9 cellular contexts compared by ENCODE assay signal in the genomic region with DNA sequence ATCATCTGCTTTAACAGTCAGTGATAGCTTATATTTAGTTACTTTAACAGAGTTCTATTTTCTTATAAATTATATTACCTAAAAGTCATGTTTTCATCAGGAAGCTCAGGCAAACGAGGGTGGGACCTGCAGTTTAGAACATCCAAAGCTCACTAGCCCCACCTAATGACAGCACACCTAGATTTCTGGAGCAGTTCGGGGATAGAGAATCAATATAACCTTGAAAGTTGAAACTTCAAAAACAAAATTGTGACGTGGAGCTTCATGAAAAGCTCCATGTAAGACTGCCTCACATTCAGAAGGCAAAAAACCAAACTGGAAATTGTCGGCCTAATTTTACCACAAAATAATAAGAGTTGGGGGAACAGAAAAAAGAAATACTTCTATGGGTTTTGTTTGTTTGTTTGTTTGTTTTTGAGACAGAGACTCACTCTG.
DNase-seq lines count a peak whose midpoint lies in the region; ATAC-seq and TF ChIP-seq lines count a peak whose summit lies in the region.
"Had no signal": no experiment of that assay in that cellular context is flagged by ENCODE, and none has a peak within 500 bp of the region (broad histone marks: within the 10 kb centered on the region; RNA-seq: fewer than 3 reads in every experiment).

No MANE protein-coding gene starts in this region.

- no peaks in the 10 kb centered on the region for H3K36me3 Mint-ChIP-seq in activated CD4-positive, alpha-beta T cell treated with anti-CD3 and anti-CD28 coated beads, Interleukin-2, amount 10 ng/mL, durations not matched to agents 7 days and 5 days (ENCODE audit: low read depth)

- no peaks in the 10 kb centered on the region for H3K36me3 ChIP-seq in gastroesophageal sphincter
- no peaks in the 10 kb centered on the region for H3K36me3 ChIP-seq in smooth muscle cell (ENCODE audit: low read depth)
- H3K36me3 ChIP-seq: BLaER1 treated with 17β-estradiol and CSF1 and Interleukin-3, amounts not matched to agents 10 nM and 100 nM had no signal

- H3F3A ChIP-seq in smooth muscle cell (ENCODE audit: low read depth): no peaks in the 10 kb centered on the region

- POLR2A ChIA-PET in activated CD4-positive, alpha-beta T cell treated with anti-CD3 and anti-CD28 coated beads, Interleukin-2, amount 10 ng/mL, durations not matched to agents 7 days and 5 days (lab: Charles Lee): no interaction called here

- peaks cover 34% of the 10 kb centered on the region for H3K27me3 Mint-ChIP-seq in activated CD4-positive, alpha-beta T cell treated with anti-CD3 and anti-CD28 coated beads, Interleukin-2, amount 10 ng/mL, durations not matched to agents 7 days and 5 days

- no peak overlapping the region for H3K4me3 Mint-ChIP-seq in activated CD4-positive, alpha-beta T cell treated with anti-CD3 and anti-CD28 coated beads, Interleukin-2, amount 10 ng/mL, durations not matched to agents 7 days and 5 days

- no peaks in the 10 kb centered on the region for H3K9me3 Mint-ChIP-seq in activated CD4-positive, alpha-beta T cell treated with anti-CD3 and anti-CD28 coated beads, Interleukin-2, amount 10 ng/mL, durations not matched to agents 7 days and 5 days

- H2AFZ ChIP-seq in smooth muscle cell (ENCODE audit: low read depth): no peak overlapping the region

- CTCF ChIA-PET in activated CD4-positive, alpha-beta T cell treated with anti-CD3 and anti-CD28 coated beads, Interleukin-2, amount 10 ng/mL, durations not matched to agents 7 days and 5 days (lab: Charles Lee): interaction anchor here (0.7 to 2.2 kb wide), 8 partner anchors 9 to 386 kb away, joined by 3 to 7 read pairs (median 3); a partner anchor contains a TSS

- H3K27ac Mint-ChIP-seq in activated CD4-positive, alpha-beta T cell treated with anti-CD3 and anti-CD28 coated beads, Interleukin-2, amount 10 ng/mL, durations not matched to agents 7 days and 5 days: no peak overlapping the region

- H3K4me3 ChIP-seq in gastroesophageal sphincter (no peak overlapping the region), smooth muscle cell (no peak overlapping the region)
- H3K4me3 ChIP-seq: BLaER1 treated with 17β-estradiol and CSF1 and Interleukin-3, amounts not matched to agents 10 nM and 100 nM had no signal

- H3K27me3 ChIP-seq in gastroesophageal sphincter (no peaks in the 10 kb centered on the region), smooth muscle cell (ENCODE audit: low read depth) (no peaks in the 10 kb centered on the region)

- DNase-seq in DMS153 treated with DMSO at 0.1 percent for 48 hours (lab: John Stamatoyannopoulos, UW; ENCODE audit: unreplicated experiment) (peak; percentile 9), DMS153 (lab: John Stamatoyannopoulos, UW) (no peak), HCEC 1CT (peak; percentile 47), NCI-H1092 treated with DMSO at 0.1 percent for 48 hours (lab: John Stamatoyannopoulos, UW) (peak; percentile 14), smooth muscle cell (lab: John Stamatoyannopoulos, UW; ENCODE audit: unreplicated experiment) (no peak), GM19240 (ENCODE audit: insufficient read length, low spot score) (no peak)
- DNase-seq in activated CD4-positive, alpha-beta T cell treated with anti-CD3 and anti-CD28 coated beads, Interleukin-2, amount 10 ng/mL, durations not matched to agents 7 days and 5 days: peak; percentile 54

- H4K20me1 ChIP-seq in smooth muscle cell (ENCODE audit: low read depth): no peaks in the 10 kb centered on the region
- H4K20me1 ChIP-seq: BLaER1 treated with 17β-estradiol and CSF1 and Interleukin-3, amounts not matched to agents 10 nM and 100 nM had no signal

- no peak overlapping the region for H3K9ac ChIP-seq in smooth muscle cell (ENCODE audit: low read depth)
- H3K9ac ChIP-seq: BLaER1 treated with 17β-estradiol and CSF1 and Interleukin-3, amounts not matched to agents 10 nM and 100 nM had no signal

- peaks cover 0 to 3% (median 0%) of the 10 kb centered on the region in 3 donors for H3K9me3 ChIP-seq in gastroesophageal sphincter
- no peaks in the 10 kb centered on the region for H3K9me3 ChIP-seq in smooth muscle cell (replicated peaks; ENCODE audit: low read depth)

- TF ChIP-seq POLR2A in gastroesophageal sphincter (IDR thresholded peaks at IDR 0.05): no peak

- no peak overlapping the region for H3K4me2 ChIP-seq in smooth muscle cell
- H3K4me2 ChIP-seq: BLaER1 treated with 17β-estradiol and CSF1 and Interleukin-3, amounts not matched to agents 10 nM and 100 nM had no signal

- TF ChIP-seq EP300 in gastroesophageal sphincter (IDR thresholded peaks at IDR 0.05): no peak

- ATAC-seq in gastroesophageal sphincter: no peak

- H3K27ac ChIP-seq in gastroesophageal sphincter (no peak overlapping the region), smooth muscle cell (ENCODE audit: low read depth) (no peak overlapping the region)
- H3K27ac ChIP-seq: BLaER1 treated with 17β-estradiol and CSF1 and Interleukin-3, amounts not matched to agents 10 nM and 100 nM had no signal

- peaks cover 0 to 7% (median 0%) of the 10 kb centered on the region in 3 donors for H3K4me1 ChIP-seq in gastroesophageal sphincter
- H3K4me1 ChIP-seq in smooth muscle cell (ENCODE audit: low read depth): no peaks in the 10 kb centered on the region
- H3K4me1 ChIP-seq: BLaER1 treated with 17β-estradiol and CSF1 and Interleukin-3, amounts not matched to agents 10 nM and 100 nM had no signal

- TF ChIP-seq CTCF in gastroesophageal sphincter (IDR thresholded peaks at IDR 0.05) (peak; percentile 12 to 60 (median 36)), smooth muscle cell (IDR thresholded peaks at IDR 0.05; ENCODE audit: borderline replicate concordance, insufficient read depth, poor library complexity, severe bottlenecking) (peak; percentile 53)

- H3K79me2 ChIP-seq in smooth muscle cell (ENCODE audit: low read depth): peaks cover 2% of the 10 kb centered on the region

- peaks cover 2% of the 10 kb centered on the region for H3K4me1 Mint-ChIP-seq in activated CD4-positive, alpha-beta T cell treated with anti-CD3 and anti-CD28 coated beads, Interleukin-2, amount 10 ng/mL, durations not matched to agents 7 days and 5 days

- 3 to 11% methylated on average over 4 of the region's 4 CpGs for WGBS in gastroesophageal sphincter (ENCODE audit: low coverage in 1 of 2), 2 donors
- WGBS in smooth muscle cell (ENCODE audit: low lambda C conversion rate): 24% methylated on average over 4 of the region's 4 CpGs

Comparison
In these comparisons a context has a peak if more than half of its experiments do, and no peak if none do; other contexts are left out.
1. DNase-seq: peak in DMS153 treated with DMSO at 0.1 percent for 48 hours (single experiment), HCEC 1CT (single experiment), NCI-H1092 treated with DMSO at 0.1 percent for 48 hours (single experiment) and activated CD4-positive, alpha-beta T cell treated with anti-CD3 and anti-CD28 coated beads, Interleukin-2, amount 10 ng/mL, durations not matched to agents 7 days and 5 days (single experiment); none in DMS153 (single experiment), smooth muscle cell (single experiment) and GM19240 (single experiment).